ENCODE assay signal across 10 cellular contexts in genomic region chr7:26189000-26189539, GRCh38. TPM values are rescaled to one million over a fixed set of nuclear protein-coding genes. Genes with fewer than 3 reads are reported as not detected.
DNase-seq lines count a peak whose midpoint lies in the region; ATAC-seq and TF ChIP-seq lines count a peak whose summit lies in the region.
"Had no signal": no experiment of that assay in that cellular context is flagged by ENCODE, and none has a peak within 500 bp of the region (broad histone marks: within the 10 kb centered on the region; RNA-seq: fewer than 3 reads in every experiment).

No MANE protein-coding gene starts in this region.

- in situ Hi-C loops in ACHN (cut with HindIII; ENCODE audit: low pct_ligation_motif_present, low pct_unique_long_range_greater_than_20kb, low sequenced_read_pairs) = loop anchor here (25.0 kb wide), 1 partner anchor 102 kb away; no protein-coding TSS in a partner anchor

- no peak overlapping the region for H3K4me3 Mint-ChIP-seq in activated naive CD4-positive, alpha-beta T cell treated with anti-CD3 and anti-CD28 coated beads, Interleukin-2, amount 50 U/mL, for 24 hours
- no peak overlapping the region for H3K4me3 Mint-ChIP-seq in activated naive CD8-positive, alpha-beta T cell treated with anti-CD3 and anti-CD28 coated beads, Interleukin-2, amount 10 ng/mL, durations not matched to agents 7 days and 5 days
- no peak overlapping the region for H3K4me3 Mint-ChIP-seq in type B pancreatic cell
- H3K4me3 Mint-ChIP-seq: stimulated activated memory B cell treated with anti-CD40 and anti-IgM and Interleukin-4, amounts not matched to agents 10 μg/mL and 1 μg/mL and 100 μg/mL, for 72 hours had no signal

- no peak for ATAC-seq in activated naive CD8-positive, alpha-beta T cell treated with anti-CD3 and anti-CD28 coated beads, Interleukin-2, amount 10 ng/mL, durations not matched to agents 7 days and 5 days (ENCODE audit: low read depth)
- no peak for ATAC-seq in HG02623 (IDR thresholded peaks at IDR 0.05; ENCODE audit: unreplicated experiment)
- ATAC-seq: stimulated activated memory B cell treated with anti-CD40 and anti-IgM and Interleukin-4, amounts not matched to agents 10 μg/mL and 1 μg/mL and 100 μg/mL, for 72 hours had no signal

- peaks cover 61% of the 10 kb centered on the region for H3K36me3 Mint-ChIP-seq in activated naive CD4-positive, alpha-beta T cell treated with anti-CD3 and anti-CD28 coated beads, Interleukin-2, amount 50 U/mL, for 24 hours
- H3K36me3 Mint-ChIP-seq in activated naive CD8-positive, alpha-beta T cell treated with anti-CD3 and anti-CD28 coated beads, Interleukin-2, amount 10 ng/mL, durations not matched to agents 7 days and 5 days = peaks cover 58% of the 10 kb centered on the region
- peaks cover 54% of the 10 kb centered on the region for H3K36me3 Mint-ChIP-seq in type B pancreatic cell

- H3K9me3 Mint-ChIP-seq in activated naive CD4-positive, alpha-beta T cell treated with anti-CD3 and anti-CD28 coated beads, Interleukin-2, amount 50 U/mL, for 24 hours = peaks cover 18% of the 10 kb centered on the region
- H3K9me3 Mint-ChIP-seq in activated naive CD8-positive, alpha-beta T cell treated with anti-CD3 and anti-CD28 coated beads, Interleukin-2, amount 10 ng/mL, durations not matched to agents 7 days and 5 days = no peaks in the 10 kb centered on the region
- no peaks in the 10 kb centered on the region for H3K9me3 Mint-ChIP-seq in type B pancreatic cell
- H3K9me3 Mint-ChIP-seq: stimulated activated memory B cell treated with anti-CD40 and anti-IgM and Interleukin-4, amounts not matched to agents 10 μg/mL and 1 μg/mL and 100 μg/mL, for 72 hours had no signal

- peak overlapping the region; percentile 88 for H3K27ac Mint-ChIP-seq in activated naive CD4-positive, alpha-beta T cell treated with anti-CD3 and anti-CD28 coated beads, Interleukin-2, amount 50 U/mL, for 24 hours
- peak overlapping the region; percentile 1 for H3K27ac Mint-ChIP-seq in activated naive CD8-positive, alpha-beta T cell treated with anti-CD3 and anti-CD28 coated beads, Interleukin-2, amount 10 ng/mL, durations not matched to agents 7 days and 5 days
- peak overlapping the region; percentile 52 for H3K27ac Mint-ChIP-seq in type B pancreatic cell
- H3K27ac Mint-ChIP-seq: stimulated activated memory B cell treated with anti-CD40 and anti-IgM and Interleukin-4, amounts not matched to agents 10 μg/mL and 1 μg/mL and 100 μg/mL, for 72 hours had no signal

- no peak for TF ChIP-seq CTCF in type B pancreatic cell (conservative IDR thresholded peaks at IDR 0.05)

- no peaks in the 10 kb centered on the region for H3K27me3 Mint-ChIP-seq in activated naive CD4-positive, alpha-beta T cell treated with anti-CD3 and anti-CD28 coated beads, Interleukin-2, amount 50 U/mL, for 24 hours
- no peaks in the 10 kb centered on the region for H3K27me3 Mint-ChIP-seq in activated naive CD8-positive, alpha-beta T cell treated with anti-CD3 and anti-CD28 coated beads, Interleukin-2, amount 10 ng/mL, durations not matched to agents 7 days and 5 days
- H3K27me3 Mint-ChIP-seq in type B pancreatic cell = no peaks in the 10 kb centered on the region
- H3K27me3 Mint-ChIP-seq: stimulated activated memory B cell treated with anti-CD40 and anti-IgM and Interleukin-4, amounts not matched to agents 10 μg/mL and 1 μg/mL and 100 μg/mL, for 72 hours had no signal

- DNase-seq in activated naive CD4-positive, alpha-beta T cell treated with Interleukin-2 at 50 U/mL for 16 hours = no peak
- DNase-seq in NAMALWA (ENCODE audit: low spot score) (peak; percentile 70), type B pancreatic cell (ENCODE audit: extremely low spot score, unreplicated experiment) (no peak), ACHN (no peak)
- no peak for DNase-seq in activated naive CD8-positive, alpha-beta T cell treated with anti-CD3 and anti-CD28 coated beads, Interleukin-2, amount 10 ng/mL, durations not matched to agents 7 days and 5 days
- no peak for DNase-seq in stimulated activated CD4-positive, alpha-beta T cell treated with anti-CD3 and anti-CD28 coated beads, Interleukin-2, amount 100 ng/mL, for 24 hours
- DNase-seq: stimulated activated CD4-positive, alpha-beta T cell treated with anti-CD3 and anti-CD28 coated beads, Interleukin-2, amount 100 ng/mL, for 48 hours had no signal

- H3K4me1 Mint-ChIP-seq in activated naive CD4-positive, alpha-beta T cell treated with anti-CD3 and anti-CD28 coated beads, Interleukin-2, amount 50 U/mL, for 24 hours = peaks cover 98% of the 10 kb centered on the region
- peaks cover 74% of the 10 kb centered on the region for H3K4me1 Mint-ChIP-seq in activated naive CD8-positive, alpha-beta T cell treated with anti-CD3 and anti-CD28 coated beads, Interleukin-2, amount 10 ng/mL, durations not matched to agents 7 days and 5 days
- peaks cover 20% of the 10 kb centered on the region for H3K4me1 Mint-ChIP-seq in type B pancreatic cell (ENCODE audit: unreplicated experiment)

- POLR2A ChIA-PET in activated naive CD8-positive, alpha-beta T cell treated with anti-CD3 and anti-CD28 coated beads, Interleukin-2, amount 10 ng/mL, durations not matched to agents 7 days and 5 days (lab: Charles Lee) = interaction anchor here (0.7 to 5.9 kb wide), 14 partner anchors 10 to 296 kb away, joined by 3 to 107 read pairs (median 5); partner anchors contain the start of genes CBX3, HNRNPA2B1 and NFE2L3

RNA-seq across cellular contexts. Expression of gene HNRNPA2B1, which starts 11.5 kb away (rescaled TPM):
- total RNA-seq in activated naive CD8-positive, alpha-beta T cell treated with anti-CD3 and anti-CD28 coated beads, Interleukin-2, amount 10 ng/mL, durations not matched to agents 7 days and 5 days = 100 to 1,000 TPM; 653 to 667 TPM
- total RNA-seq in type B pancreatic cell (ENCODE audit: low replicate concordance) = 441 and 733 TPM in 2 replicates

RNA-seq across cellular contexts. Expression of gene CBX3, which starts 12.5 kb away (rescaled TPM):
- 100 to 1,000 TPM; 227 to 235 TPM for total RNA-seq in activated naive CD8-positive, alpha-beta T cell treated with anti-CD3 and anti-CD28 coated beads, Interleukin-2, amount 10 ng/mL, durations not matched to agents 7 days and 5 days
- total RNA-seq in type B pancreatic cell (ENCODE audit: low replicate concordance) = 108 and 188 TPM in 2 replicates

RNA-seq across cellular contexts. Expression of gene NFE2L3, which starts 37.1 kb away (rescaled TPM):
- total RNA-seq in activated naive CD8-positive, alpha-beta T cell treated with anti-CD3 and anti-CD28 coated beads, Interleukin-2, amount 10 ng/mL, durations not matched to agents 7 days and 5 days = 10 to 100 TPM in 1 of 2 experiments, 1 to 10 TPM in 1; 10.0 to 10.3 TPM
- 6.5 and 10.5 TPM in 2 replicates for total RNA-seq in type B pancreatic cell (ENCODE audit: low replicate concordance)

Comparison
In these comparisons a context has a peak if more than half of its experiments do, and no peak if none do; other contexts are left out.
1. H3K27ac Mint-ChIP-seq: peak in every context shown above with its lines; median percentile 88 in activated naive CD4-positive, alpha-beta T cell treated with anti-CD3 and anti-CD28 coated beads, Interleukin-2, amount 50 U/mL, for 24 hours; 52 in type B pancreatic cell; 1 in activated naive CD8-positive, alpha-beta T cell treated with anti-CD3 and anti-CD28 coated beads, Interleukin-2, amount 10 ng/mL, durations not matched to agents 7 days and 5 days.